In genomic region chr17:63549289-63549945, GRCh38 we compare ENCODE assay signal across 8 cellular contexts. TPM values are rescaled to one million over a fixed set of nuclear protein-coding genes. Genes with fewer than 3 reads are reported as not detected.
DNase-seq lines count a peak whose midpoint lies in the region; ATAC-seq, FAIRE-seq and TF ChIP-seq lines count a peak whose summit lies in the region.

No MANE protein-coding gene starts in this region.

- in situ Hi-C loops in astrocyte of the spinal cord (cut with HindIII; ENCODE audit: low sequenced_read_pairs) = no loop called here
- in situ Hi-C loops in transverse colon (cut with MboI; ENCODE audit: low pct_ligation_motif_present in 1 of 4, low pct_unique_long_range_greater_than_20kb in 1 of 4, low sequenced_read_pairs in 3 of 4) = no loop called here

- no peak for FAIRE-seq in A549 (lab: Jason Lieb, UNC)

- no peaks in the 10 kb centered on the region for H3K36me3 ChIP-seq in transverse colon

- H3K4me1 ChIP-seq in A549 (peaks cover 18% of the 10 kb centered on the region), transverse colon (peaks cover 12 to 35% (median 22%) of the 10 kb centered on the region in 4 donors)

- no peak for TF ChIP-seq EP300 in A549 (IDR thresholded peaks at IDR 0.05)
- no peak for TF ChIP-seq EP300 in transverse colon (IDR thresholded peaks at IDR 0.05; ENCODE audit: low read depth)

- TF ChIP-seq POLR2A in A549 (IDR thresholded peaks at IDR 0.05; ENCODE audit: low read length) = no peak
- TF ChIP-seq POLR2A in lower leg skin (IDR thresholded peaks at IDR 0.05) = no peak
- TF ChIP-seq POLR2A in transverse colon (IDR thresholded peaks at IDR 0.05) = no peak

- WGBS in A549 (ENCODE audit: missing lambda C conversion rate) = 17% methylated on average over 18 of the region's 18 CpGs
- 15 to 17% methylated on average over 18 of the region's 18 CpGs for WGBS in lower leg skin, 2 donors
- WGBS in transverse colon (ENCODE audit: low coverage in 1 of 2), 2 donors = 17 to 55% methylated on average over 5 to 18 of the region's 18 CpGs

- H3K27ac ChIP-seq in A549 (peak overlapping the region; percentile 90 to 92), HL-60 (replicated peaks) (peak overlapping the region; percentile 96), transverse colon (peak overlapping the region; percentile 90 to 97 (median 95))

- H3K9me3 ChIP-seq in A549 (no peaks in the 10 kb centered on the region), transverse colon (no peaks in the 10 kb centered on the region)

- intact Hi-C loops in lower leg skin (cut with DNase I; ENCODE audit: low total_unique reads) (no loop called here), transverse colon (cut with DNase I; ENCODE audit: low total_unique reads) (no loop called here)

- TF ChIP-seq CTCF in A549 (IDR thresholded peaks at IDR 0.05) (no peak), HL-60 (IDR thresholded peaks at IDR 0.05; ENCODE audit: insufficient read depth, low read length) (no peak), astrocyte of the spinal cord (IDR thresholded peaks at IDR 0.05; ENCODE audit: low read depth, low read length) (no peak), lower leg skin (IDR thresholded peaks at IDR 0.05) (no peak), transverse colon (IDR thresholded peaks at IDR 0.05) (no peak)

- H3K4me2 ChIP-seq in A549 = peak overlapping the region; percentile 87

- CTCF ChIA-PET in A549 (lab: Yijun Ruan, JAX) = interaction anchor here (0.8 to 2.8 kb wide), 8 partner anchors 34 to 124 kb away, joined by 3 to 13 read pairs (median 4); partner anchors contain the start of gene CYB561

- H3K4me3 ChIP-seq in A549 (peak overlapping the region; percentile 99), HL-60 (replicated peaks; ENCODE audit: insufficient read depth, low read length) (peak overlapping the region; percentile 60), astrocyte of the spinal cord (ENCODE audit: low read depth, low read length) (peak overlapping the region; percentile 98), lower leg skin (ENCODE audit: low read depth, poor library complexity, severe bottlenecking) (peak overlapping the region; percentile 34), transverse colon (peak overlapping the region; percentile 9 to 99 (median 84))

- peak in 1 of 2 experiments; percentile 56; a peak in 2 of 6 replicates for ATAC-seq in A549
- ATAC-seq in GM19438 (IDR thresholded peaks at IDR 0.05; ENCODE audit: low read depth, unreplicated experiment) = peak; percentile 24

- H3K27me3 ChIP-seq in HL-60 (ENCODE audit: insufficient read depth, poor library complexity, severe bottlenecking) (no peaks in the 10 kb centered on the region), transverse colon (no peaks in the 10 kb centered on the region)

- no peak for DNase-seq in A549 (ENCODE audit: low read depth in 1 of 2, low spot score in 1 of 2)
- no peak for DNase-seq in HL-60 (ENCODE audit: low read depth in 1 of 2, low spot score in 1 of 2)
- DNase-seq in astrocyte of the spinal cord (ENCODE audit: low read depth, low spot score) = no peak
- DNase-seq in lower leg skin (ENCODE audit: low spot score in 2 of 2) = no peak
- DNase-seq in transverse colon = no peak
- DNase-seq in GDM1 (lab: John Stamatoyannopoulos, UW) = no peak
- DNase-seq in NCI-H2081 treated with DMSO at 0.1 percent for 48 hours (lab: John Stamatoyannopoulos, UW) = no peak

- POLR2A ChIA-PET in A549 (lab: Yijun Ruan, JAX) = interaction anchor here (0.6 to 0.7 kb wide), 3 partner anchors 26 to 607 kb away, joined by 3 to 4 read pairs (median 3); no protein-coding TSS in a partner anchor

- TF ChIP-seq RAD21 in A549 (conservative IDR thresholded peaks at IDR 0.05 in 1 of 2, IDR thresholded peaks at IDR 0.05 in 1 of 2) = no peak

TF ChIP-seq in A549, 52 proteins besides CTCF, POLR2A, EP300 and RAD21:
- TF ChIP-seq JUN (IDR thresholded peaks at IDR 0.05) = no peak; a peak in 1 of 5 replicates
- TF ChIP-seq HOXA7 (CRISPR knock-in tag; IDR thresholded peaks at IDR 0.05) = no peak
- TF ChIP-seq, protein P1, sequence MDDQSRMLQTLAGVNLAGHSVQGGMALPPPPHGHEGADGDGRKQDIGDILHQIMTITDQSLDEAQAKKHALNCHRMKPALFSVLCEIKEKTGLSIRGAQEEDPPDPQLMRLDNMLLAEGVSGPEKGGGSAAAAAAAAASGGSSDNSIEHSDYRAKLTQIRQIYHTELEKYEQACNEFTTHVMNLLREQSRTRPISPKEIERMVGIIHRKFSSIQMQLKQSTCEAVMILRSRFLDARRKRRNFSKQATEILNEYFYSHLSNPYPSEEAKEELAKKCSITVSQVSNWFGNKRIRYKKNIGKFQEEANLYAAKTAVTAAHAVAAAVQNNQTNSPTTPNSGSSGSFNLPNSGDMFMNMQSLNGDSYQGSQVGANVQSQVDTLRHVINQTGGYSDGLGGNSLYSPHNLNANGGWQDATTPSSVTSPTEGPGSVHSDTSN (IDR thresholded peaks at IDR 0.05) = no peak
- TF ChIP-seq GATA3 (IDR thresholded peaks at IDR 0.05; ENCODE audit: borderline replicate concordance) = no peak
- no peak for TF ChIP-seq HOXB13 (CRISPR knock-in tag; IDR thresholded peaks at IDR 0.05; ENCODE audit: low read depth)
- TF ChIP-seq, protein P2, sequence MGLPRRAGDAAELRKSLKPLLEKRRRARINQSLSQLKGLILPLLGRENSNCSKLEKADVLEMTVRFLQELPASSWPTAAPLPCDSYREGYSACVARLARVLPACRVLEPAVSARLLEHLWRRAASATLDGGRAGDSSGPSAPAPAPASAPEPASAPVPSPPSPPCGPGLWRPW (IDR thresholded peaks at IDR 0.05) = no peak
- TF ChIP-seq TFCP2L1 (CRISPR knock-in tag; IDR thresholded peaks at IDR 0.05) = no peak

RNA-seq across cellular contexts. Expression of gene DCAF7, which starts 0.9 kb away (rescaled TPM):
- polyA plus RNA-seq in A549 (2011; rRNA removed) = 48.7 and 51.4 TPM in 2 replicates
- 55.1 and 63.8 TPM in 2 replicates for polyA plus RNA-seq in A549 (2012; cell fraction: cytosol; rRNA removed)
- 66.7 and 84.0 TPM in 2 replicates for polyA plus RNA-seq in A549 (2012; cell fraction: nucleus; rRNA removed)
- polyA plus RNA-seq in A549 (2017; fragmentation: RNase III; extraction: RNeasy Plus Mini Kit Qiagen cat#74134 plus additional on column Dnase treatment) = 35.7 to 37.9 TPM (median 35.9 TPM) in 3 replicates
- 103 and 109 TPM in 2 replicates for polyA minus RNA-seq in A549 (2011; rRNA and poly(A)+ RNA removed)
- 10 to 100 TPM; 23.8 to 33.0 (median 25.4) TPM for total RNA-seq in lower leg skin
- 10 to 100 TPM; 29.2 to 42.9 (median 41.9) TPM for total RNA-seq in transverse colon

RNA-seq across cellular contexts. Expression of gene KCNH6, which starts 26.3 kb away (rescaled TPM):
- not detected in 2 replicates for polyA plus RNA-seq in A549 (2011; rRNA removed)
- not detected in 2 replicates for polyA plus RNA-seq in A549 (2012; cell fraction: cytosol; rRNA removed)
- polyA plus RNA-seq in A549 (2012; cell fraction: nucleus; rRNA removed) = 0.01 TPM in 1 of 2 replicates, not detected in the other
- polyA plus RNA-seq in A549 (2017; fragmentation: RNase III; extraction: RNeasy Plus Mini Kit Qiagen cat#74134 plus additional on column Dnase treatment) = not detected in 3 replicates
- polyA minus RNA-seq in A549 (2011; rRNA and poly(A)+ RNA removed) = not detected in 2 replicates
- total RNA-seq in lower leg skin = under 1 TPM in 2 of 4 donors, not detected in 2; 0.08 to 0.29 TPM
- total RNA-seq in transverse colon = under 1 TPM in 2 of 4 donors, not detected in 2; 0.48 to 0.96 TPM

RNA-seq across cellular contexts. Expression of gene TACO1, which starts 51.3 kb away (rescaled TPM):
- polyA plus RNA-seq in A549 (2011; rRNA removed) (38.0 and 49.9 TPM in 2 replicates), A549 (2017; fragmentation: RNase III; extraction: RNeasy Plus Mini Kit Qiagen cat#74134 plus additional on column Dnase treatment) (47.1 to 49.2 TPM (median 49.1 TPM) in 3 replicates)
- 59.8 and 66.8 TPM in 2 replicates for polyA plus RNA-seq in A549 (2012; cell fraction: cytosol; rRNA removed)
- polyA plus RNA-seq in A549 (2012; cell fraction: nucleus; rRNA removed) = 33.7 and 35.7 TPM in 2 replicates
- polyA minus RNA-seq in A549 (2011; rRNA and poly(A)+ RNA removed) = 28.0 and 31.7 TPM in 2 replicates
- total RNA-seq in lower leg skin (10 to 100 TPM in 3 of 4 donors, 1 to 10 TPM in 1; 9.3 to 15.8 (median 13.4) TPM), transverse colon (10 to 100 TPM in 3 of 4 donors, 1 to 10 TPM in 1; 4.6 to 79.7 (median 28.3) TPM)

Comparison
In these comparisons a context has a peak if more than half of its experiments do, and no peak if none do; other contexts are left out.
1. H3K4me3 ChIP-seq: peak in every context shown above with its lines; median percentile 99 in A549; 98 in astrocyte of the spinal cord; 84 in transverse colon; 60 in HL-60; 34 in lower leg skin.